Comparison of ENCODE assay signal across 15 cellular contexts in genomic region chr2:9796056-9796792, GRCh38. TPM values are rescaled to one million over a fixed set of nuclear protein-coding genes. Genes with fewer than 3 reads are reported as not detected.
DNase-seq lines count a peak whose midpoint lies in the region; ATAC-seq and TF ChIP-seq lines count a peak whose summit lies in the region.
"Had no signal": no experiment of that assay in that cellular context is flagged by ENCODE, and none has a peak within 500 bp of the region (broad histone marks: within the 10 kb centered on the region; RNA-seq: fewer than 3 reads in every experiment).

No MANE protein-coding gene starts in this region.

- H3K36me3 Mint-ChIP-seq in stimulated activated naive B cell treated with anti-CD40 and anti-IgM and Interleukin-4, amounts not matched to agents 10 μg/mL and 1 μg/mL and 100 μg/mL, for 72 hours: peaks cover 8 to 10% of the 10 kb centered on the region in 2 donors

- H3K27me3 ChIP-seq in WERI-Rb-1 (ENCODE audit: insufficient read depth, low read depth, severe bottlenecking) (no peaks in the 10 kb centered on the region), spleen (replicated peaks in 1 of 7) (peaks cover 0 to 4% (median 0%) of the 10 kb centered on the region in 7 donors)
- H3K27me3 ChIP-seq: adrenal gland had no signal

- H3K9me3 Mint-ChIP-seq in stimulated activated naive B cell treated with anti-CD40 and anti-IgM and Interleukin-4, amounts not matched to agents 10 μg/mL and 1 μg/mL and 100 μg/mL, for 72 hours: peaks cover 3 to 6% of the 10 kb centered on the region in 2 donors
- H3K9me3 Mint-ChIP-seq: central memory CD8-positive, alpha-beta T cell had no signal

- TF ChIP-seq CTCF in WERI-Rb-1 (IDR thresholded peaks at IDR 0.05; ENCODE audit: low read depth, low read length) (peak; percentile 52), fibroblast of pulmonary artery (IDR thresholded peaks at IDR 0.05; ENCODE audit: low read length, missing control alignments) (peak; percentile 10), spleen (IDR thresholded peaks at IDR 0.05 in 8 of 11, conservative IDR thresholded peaks at IDR 0.05 in 3 of 11) (no peak)

- H3K4me1 Mint-ChIP-seq in stimulated activated naive B cell treated with anti-CD40 and anti-IgM and Interleukin-4, amounts not matched to agents 10 μg/mL and 1 μg/mL and 100 μg/mL, for 72 hours: peaks cover 22 to 35% of the 10 kb centered on the region in 2 donors

- H3K9me3 ChIP-seq in WERI-Rb-1 (ENCODE audit: severe bottlenecking) (no peaks in the 10 kb centered on the region), spleen (no peaks in the 10 kb centered on the region)
- H3K9me3 ChIP-seq: adrenal gland had no signal

- WGBS in spleen, 5 donors: 70 to 87% (median 76%) methylated on average over 7 to 10 of the region's 10 CpGs

- peaks cover 5 to 30% of the 10 kb centered on the region in 2 donors for H3K27me3 Mint-ChIP-seq in stimulated activated naive B cell treated with anti-CD40 and anti-IgM and Interleukin-4, amounts not matched to agents 10 μg/mL and 1 μg/mL and 100 μg/mL, for 72 hours
- H3K27me3 Mint-ChIP-seq: central memory CD8-positive, alpha-beta T cell had no signal

- no peak overlapping the region for H3K4me3 Mint-ChIP-seq in stimulated activated naive B cell treated with anti-CD40 and anti-IgM and Interleukin-4, amounts not matched to agents 10 μg/mL and 1 μg/mL and 100 μg/mL, for 72 hours
- H3K4me3 Mint-ChIP-seq: central memory CD8-positive, alpha-beta T cell had no signal

- H3K36me3 ChIP-seq in WERI-Rb-1: no peaks in the 10 kb centered on the region
- no peaks in the 10 kb centered on the region for H3K36me3 ChIP-seq in spleen
- H3K36me3 ChIP-seq: adrenal gland had no signal

- DNase-seq in Right ventricle myocardium superior (peak; percentile 25), Right ventricle myocardium inferior (ENCODE audit: missing footprints) (no peak), WERI-Rb-1 (peak; percentile 34), fibroblast of pulmonary artery (ENCODE audit: low read depth) (no peak), spleen (peak; percentile 64), HT-29 (ENCODE audit: low spot score) (no peak), DMS153 treated with DMSO at 0.1 percent for 48 hours (lab: John Stamatoyannopoulos, UW; ENCODE audit: unreplicated experiment) (no peak)
- no peak for DNase-seq in stimulated activated naive B cell treated with anti-CD40 and anti-IgM and Interleukin-4, amounts not matched to agents 10 μg/mL and 1 μg/mL and 100 μg/mL, for 72 hours
- DNase-seq: GDM1; NCI-H1092; NCI-H2081 treated with DMSO at 0.1 percent for 48 hours; NCI-H774; stimulated activated CD4-positive, alpha-beta T cell treated with anti-CD3 and anti-CD28 coated beads, Interleukin-15, amount 100 ng/mL, for 24 hours had no signal

- H3K4me1 ChIP-seq in spleen: peaks cover 8 to 64% (median 32%) of the 10 kb centered on the region in 6 donors
- H3K4me1 ChIP-seq: adrenal gland had no signal

- no peak overlapping the region for H3K27ac Mint-ChIP-seq in stimulated activated naive B cell treated with anti-CD40 and anti-IgM and Interleukin-4, amounts not matched to agents 10 μg/mL and 1 μg/mL and 100 μg/mL, for 72 hours

- ATAC-seq in Right ventricle myocardium superior (ENCODE audit: poor library complexity) (no peak), Right ventricle myocardium inferior (no peak)
- no peak for ATAC-seq in stimulated activated naive B cell treated with anti-CD40 and anti-IgM and Interleukin-4, amounts not matched to agents 10 μg/mL and 1 μg/mL and 100 μg/mL, for 72 hours (replicated peaks)

- H3K4me3 ChIP-seq in WERI-Rb-1 (ENCODE audit: low read depth, low read length) (no peak overlapping the region), fibroblast of pulmonary artery (replicated peaks; ENCODE audit: low read depth, low read length) (no peak overlapping the region), spleen (no peak overlapping the region)
- H3K4me3 ChIP-seq: adrenal gland had no signal

- H3K27ac ChIP-seq in WERI-Rb-1: no peak overlapping the region
- H3K27ac ChIP-seq in spleen: peak overlapping the region in 1 of 8 donors; percentile 40
- H3K27ac ChIP-seq: adrenal gland had no signal

- no peak for TF ChIP-seq POLR2A in spleen (IDR thresholded peaks at IDR 0.05)

- intact Hi-C loops in Right ventricle myocardium superior (cut with DNase I): no loop called here
- intact Hi-C loops in Right ventricle myocardium inferior (cut with DNase I): loop anchor here (5.0 kb wide), 2 partner anchors 46 to 246 kb away; partner anchors contain the start of genes KLF11 and TAF1B
- intact Hi-C loops in spleen (cut with DNase I; ENCODE audit: low total_unique reads): no loop called here

RNA-seq across cellular contexts. Expression of gene TAF1B, which starts 47.0 kb away (rescaled TPM):
- total RNA-seq in Right ventricle myocardium superior (6.1 TPM), Right ventricle myocardium inferior (6.3 TPM), spleen (10 to 100 TPM; 11.5 to 26.5 (median 19.1) TPM)
- polyA plus RNA-seq in spleen: 1 to 10 TPM; 3.8 to 5.3 (median 4.2) TPM
- 7.7 and 9.9 TPM in 2 replicates for total RNA-seq in HT-29 (2014; rRNA removed; shearing (Covaris generic))

Comparison
In these comparisons a context has a peak if more than half of its experiments do, and no peak if none do; other contexts are left out.
1. DNase-seq: peak in Right ventricle myocardium superior (single experiment), WERI-Rb-1 (single experiment) and spleen (single experiment); none in Right ventricle myocardium inferior (single experiment), fibroblast of pulmonary artery (single experiment), HT-29 (single experiment), stimulated activated naive B cell treated with anti-CD40 and anti-IgM and Interleukin-4, amounts not matched to agents 10 μg/mL and 1 μg/mL and 100 μg/mL, for 72 hours (single experiment) and DMS153 treated with DMSO at 0.1 percent for 48 hours (single experiment).
2. CTCF ChIP-seq: peak in WERI-Rb-1 (single experiment) and fibroblast of pulmonary artery (single experiment); none in spleen (0 of 11).